Comparison of ENCODE assay signal across 16 cellular contexts in the genomic region with DNA sequence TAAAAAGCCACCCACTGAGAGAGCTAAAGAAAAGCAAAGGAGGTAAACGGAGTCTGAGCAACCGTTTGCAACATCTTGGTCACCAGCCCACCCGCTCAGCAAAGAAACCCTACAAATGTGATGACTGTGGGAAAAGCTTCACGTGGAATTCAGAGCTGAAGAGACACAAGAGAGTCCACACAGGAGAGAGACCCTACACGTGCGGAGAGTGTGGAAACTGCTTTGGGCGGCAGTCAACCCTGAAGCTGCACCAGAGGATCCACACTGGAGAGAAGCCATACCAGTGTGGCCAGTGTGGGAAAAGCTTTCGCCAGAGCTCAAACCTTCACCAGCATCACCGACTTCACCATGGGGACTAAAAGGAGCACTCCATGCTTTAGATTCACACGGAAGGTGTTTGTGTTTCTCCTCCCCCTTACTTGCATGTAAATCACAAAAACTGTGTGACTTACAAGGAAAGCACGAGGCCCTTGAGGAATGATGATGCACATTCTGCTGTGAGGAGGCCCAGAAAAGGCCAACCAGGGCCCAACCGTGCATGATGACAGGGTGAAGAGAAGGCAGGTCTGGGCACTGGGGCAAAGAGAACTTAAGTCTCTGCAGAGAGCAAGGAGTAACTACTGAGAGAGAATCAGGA. TPM values are rescaled to one million over a fixed set of nuclear protein-coding genes. Genes with fewer than 3 reads are reported as not detected.
"Had no signal": no experiment of that assay in that cellular context is flagged by ENCODE, and none has a peak within 500 bp of the region (broad histone marks: within the 10 kb centered on the region; RNA-seq: fewer than 3 reads in every experiment).

No MANE protein-coding gene starts in this region.

- H3K27me3 ChIP-seq: cardiac muscle cell, foreskin keratinocyte, ovary had no signal

- H3K27ac ChIP-seq: cardiac muscle cell, foreskin keratinocyte, ovary had no signal

- DNase-seq: activated CD4-positive, alpha-beta T cell treated with anti-CD3 and anti-CD28 coated beads for 1 hour; activated CD4-positive, alpha-beta T cell treated with anti-CD3 and anti-CD28 coated beads, Interleukin-2, amount 50 U/mL, for 4 hours; activated naive CD4-positive, alpha-beta T cell treated with anti-CD3 and anti-CD28 coated beads for 36 hours; foreskin keratinocyte; glutamatergic neuron; kidney glomerular epithelial cell; left ventricle myocardium superior; ovary; substantia nigra; trophoblast cell had no signal

- H3K36me3 ChIP-seq: ovary had no signal

- ATAC-seq: activated T-helper 17 cell treated with anti-CD3 and anti-CD28 coated beads, Interleukin-2, amount 50 U/mL, for 72 hours; foreskin keratinocyte; left ventricle myocardium superior; stimulated activated memory B cell treated with anti-CD40 and anti-IgM and Interleukin-4, amounts not matched to agents 10 μg/mL and 1 μg/mL and 100 μg/mL, for 72 hours had no signal

- H3K4me1 ChIP-seq: foreskin keratinocyte had no signal

- H3K4me3 ChIP-seq: cardiac muscle cell, ovary had no signal

RNA-seq across cellular contexts. Expression of gene OR2C1, which starts 53.0 kb away (rescaled TPM):
- total RNA-seq: activated naive CD4-positive, alpha-beta T cell treated with anti-CD3 and anti-CD28 coated beads for 36 hours; activated T-helper 17 cell treated with anti-CD3 and anti-CD28 coated beads, Interleukin-2, amount 50 U/mL, for 72 hours; left ventricle myocardium superior; mesenteric fat pad; myocyte; T-helper 1 cell treated with Interleukin-12 subunit alpha and Interleukin-12 subunit beta and Interleukin-4 antibody, amounts not matched to agents 30 ng/mL and 1 ng/mL, for 36 hours had no signal
- polyA plus RNA-seq: foreskin keratinocyte had no signal
